In genomic region chr1:15892857-15893599, GRCh38 we compare ENCODE assay signal across 8 cellular contexts. TPM values are rescaled to one million over a fixed set of nuclear protein-coding genes. Genes with fewer than 3 reads are reported as not detected.
DNase-seq lines count a peak whose midpoint lies in the region; ATAC-seq and TF ChIP-seq lines count a peak whose summit lies in the region.
"Not testable (repeated sequence)": the region's sequence is repeated elsewhere in the genome, so short reads cannot be mapped to it uniquely, and the experiment has no call there.

No MANE protein-coding gene starts in this region.

- not testable (repeated sequence) for H3K9me3 ChIP-seq in PC-3 (ENCODE audit: low read length); mesodermal cell (ENCODE audit: control insufficient read depth, low read length)

- H3K79me2 ChIP-seq in PC-3 (ENCODE audit: low read length), result peaks cover 100% of the 10 kb centered on the region

- H3K4me1 Mint-ChIP-seq in HFFc6 (ENCODE audit: low read depth), result peaks cover 38% of the 10 kb centered on the region
- peaks cover 22% of the 10 kb centered on the region for H3K4me1 Mint-ChIP-seq in activated CD8-positive, alpha-beta T cell treated with anti-CD3 and anti-CD28 coated beads, Interleukin-2, amount 10 ng/mL, durations not matched to agents 7 days and 5 days (ENCODE audit: low read depth)
- H3K4me1 Mint-ChIP-seq in chondrocyte (ENCODE audit: low read depth), result peaks cover 39% of the 10 kb centered on the region
- peaks cover 31% of the 10 kb centered on the region for H3K4me1 Mint-ChIP-seq in stimulated activated effector memory CD8-positive, alpha-beta T cell treated with anti-CD3 and anti-CD28 coated beads, Interleukin-12 subunit alpha, Interleukin-12 subunit beta, amount 100 ng/mL, for 72 hours

- peaks cover 22% of the 10 kb centered on the region for H3K36me3 Mint-ChIP-seq in HFFc6 (ENCODE audit: low read depth)
- peaks cover 33% of the 10 kb centered on the region for H3K36me3 Mint-ChIP-seq in activated CD8-positive, alpha-beta T cell treated with anti-CD3 and anti-CD28 coated beads, Interleukin-2, amount 10 ng/mL, durations not matched to agents 7 days and 5 days (ENCODE audit: low read depth)
- H3K36me3 Mint-ChIP-seq in chondrocyte (ENCODE audit: low read depth), result not testable (repeated sequence)
- H3K36me3 Mint-ChIP-seq in stimulated activated effector memory CD8-positive, alpha-beta T cell treated with anti-CD3 and anti-CD28 coated beads, Interleukin-12 subunit alpha, Interleukin-12 subunit beta, amount 100 ng/mL, for 72 hours, result peaks cover 81% of the 10 kb centered on the region

- peak overlapping the region; percentile 97 for H3K27ac Mint-ChIP-seq in HFFc6
- peak overlapping the region; percentile 30 for H3K27ac Mint-ChIP-seq in activated CD8-positive, alpha-beta T cell treated with anti-CD3 and anti-CD28 coated beads, Interleukin-2, amount 10 ng/mL, durations not matched to agents 7 days and 5 days
- peak overlapping the region; percentile 82 for H3K27ac Mint-ChIP-seq in chondrocyte (ENCODE audit: unreplicated experiment)
- H3K27ac Mint-ChIP-seq in stimulated activated effector memory CD8-positive, alpha-beta T cell treated with anti-CD3 and anti-CD28 coated beads, Interleukin-12 subunit alpha, Interleukin-12 subunit beta, amount 100 ng/mL, for 72 hours, result peak overlapping the region; percentile 81

- 90 to 91% methylated on average over 1 to 2 of the region's 6 CpGs for WGBS in mesodermal cell (ENCODE audit: insufficient coverage in 2 of 2), 2 experiments

- not testable (repeated sequence) for H3K27me3 Mint-ChIP-seq in HFFc6 (ENCODE audit: insufficient read depth); activated CD8-positive, alpha-beta T cell treated with anti-CD3 and anti-CD28 coated beads, Interleukin-2, amount 10 ng/mL, durations not matched to agents 7 days and 5 days (ENCODE audit: low read depth); chondrocyte (ENCODE audit: low read depth)

- H4K20me1 ChIP-seq in PC-3 (ENCODE audit: low read length), result not testable (repeated sequence)

- H3K4me3 Mint-ChIP-seq in HFFc6, result peak overlapping the region; percentile 33
- not testable (repeated sequence) for H3K4me3 Mint-ChIP-seq in activated CD8-positive, alpha-beta T cell treated with anti-CD3 and anti-CD28 coated beads, Interleukin-2, amount 10 ng/mL, durations not matched to agents 7 days and 5 days; chondrocyte (ENCODE audit: unreplicated experiment); stimulated activated effector memory CD8-positive, alpha-beta T cell treated with anti-CD3 and anti-CD28 coated beads, Interleukin-12 subunit alpha, Interleukin-12 subunit beta, amount 100 ng/mL, for 72 hours

- H3K27me3 ChIP-seq in PC-3 (ENCODE audit: low read length), result not testable (repeated sequence)

- peak overlapping the region; percentile 72 for H2AFZ ChIP-seq in PC-3 (ENCODE audit: low read length)

- peak overlapping the region; percentile 26 for H3K4me2 ChIP-seq in PC-3 (ENCODE audit: low read length)

- H3K4me3 ChIP-seq in PC-3 (ENCODE audit: low read length); foreskin fibroblast (ENCODE audit: low read depth in 1 of 2, low read length in 2 of 2); mesodermal cell (ENCODE audit: extremely low read depth, insufficient read depth, low read length, poor library complexity, severe bottlenecking): not testable (repeated sequence)

- CTCF ChIA-PET in PC-3 (lab: Charles Lee), result not testable (repeated sequence)
- CTCF ChIA-PET in activated CD8-positive, alpha-beta T cell treated with anti-CD3 and anti-CD28 coated beads, Interleukin-2, amount 10 ng/mL, durations not matched to agents 7 days and 5 days (lab: Charles Lee), result interaction anchor here (1.1 kb wide), 1 partner anchor 101 kb away, joined by 4 read pairs; no protein-coding TSS in a partner anchor

- DNase-seq in AG09319 (ENCODE audit: extremely low read depth, low read depth) (peak; percentile 56), HFFc6 (peak; percentile 84), PC-3 (peak; percentile 62), foreskin fibroblast (peak; percentile 35 to 69)
- DNase-seq in activated CD8-positive, alpha-beta T cell treated with anti-CD3 and anti-CD28 coated beads, Interleukin-2, amount 10 ng/mL, durations not matched to agents 7 days and 5 days; chondrocyte (ENCODE audit: low spot score); stimulated activated effector memory CD8-positive, alpha-beta T cell treated with anti-CD3 and anti-CD28 coated beads, Interleukin-12 subunit alpha, Interleukin-12 subunit beta, amount 100 ng/mL, for 72 hours (ENCODE audit: low spot score in 2 of 2): not testable (repeated sequence)

- H3K9me2 ChIP-seq in PC-3 (replicated peaks; ENCODE audit: low read length), result not testable (repeated sequence)

- not testable (repeated sequence) for TF ChIP-seq CTCF in AG09319 (IDR thresholded peaks at IDR 0.05; ENCODE audit: low read depth, low read length); HFFc6 (IDR thresholded peaks at IDR 0.05); PC-3 (conservative IDR thresholded peaks at IDR 0.05; ENCODE audit: low read depth, low read length); chondrocyte (IDR thresholded peaks at IDR 0.05); foreskin fibroblast (IDR thresholded peaks at IDR 0.05; ENCODE audit: low read depth, low read length)

- not testable (repeated sequence) for H3F3A ChIP-seq in PC-3 (ENCODE audit: low read length, unreplicated experiment)

- not testable (repeated sequence) for BruUV-seq in PC-3 (replicated peaks; lab: Mats Ljungman, UMichigan)

- H3K9me3 Mint-ChIP-seq in HFFc6; activated CD8-positive, alpha-beta T cell treated with anti-CD3 and anti-CD28 coated beads, Interleukin-2, amount 10 ng/mL, durations not matched to agents 7 days and 5 days (ENCODE audit: insufficient read depth); chondrocyte (ENCODE audit: low read depth); stimulated activated effector memory CD8-positive, alpha-beta T cell treated with anti-CD3 and anti-CD28 coated beads, Interleukin-12 subunit alpha, Interleukin-12 subunit beta, amount 100 ng/mL, for 72 hours: not testable (repeated sequence)

- H3K36me3 ChIP-seq in PC-3 (ENCODE audit: low read depth, low read length), result not testable (repeated sequence)
- peaks cover 36% of the 10 kb centered on the region for H3K36me3 ChIP-seq in mesodermal cell (ENCODE audit: control insufficient read depth, insufficient read depth, low read length)

- ATAC-seq in PC-3, result peak; percentile 84
- ATAC-seq in activated CD8-positive, alpha-beta T cell treated with anti-CD3 and anti-CD28 coated beads, Interleukin-2, amount 10 ng/mL, durations not matched to agents 7 days and 5 days; stimulated activated effector memory CD8-positive, alpha-beta T cell treated with anti-CD3 and anti-CD28 coated beads, Interleukin-12 subunit alpha, Interleukin-12 subunit beta, amount 100 ng/mL, for 72 hours: not testable (repeated sequence)

- POLR2A ChIA-PET in PC-3 (lab: Charles Lee; ENCODE audit: unreplicated experiment), result interaction anchor here (0.8 to 0.9 kb wide), 2 partner anchors 83 to 98 kb away, joined by 4 read pairs; partner anchors contain the start of gene ZBTB17
- POLR2A ChIA-PET in activated CD8-positive, alpha-beta T cell treated with anti-CD3 and anti-CD28 coated beads, Interleukin-2, amount 10 ng/mL, durations not matched to agents 7 days and 5 days (lab: Charles Lee), result not testable (repeated sequence)

- H3K27ac ChIP-seq in PC-3 (ENCODE audit: low read length), result peak overlapping the region; percentile 97
- H3K27ac ChIP-seq in mesodermal cell (ENCODE audit: low read depth, low read length, severe bottlenecking), result peak overlapping the region; percentile 46

- peaks cover 18% of the 10 kb centered on the region for H3K4me1 ChIP-seq in PC-3 (ENCODE audit: insufficient read depth, low read length)
- not testable (repeated sequence) for H3K4me1 ChIP-seq in mesodermal cell (ENCODE audit: control insufficient read depth, insufficient read depth, low read length, poor library complexity, severe bottlenecking)

- intact Hi-C loops in PC-3 (cut with micrococcal nuclease), result not testable (repeated sequence)

- H3K9ac ChIP-seq in PC-3 (ENCODE audit: low read length), result peak overlapping the region; percentile 73

RNA-seq across cellular contexts. Expression of gene SPEN, which starts 45.5 kb away (rescaled TPM):
- 10 to 100 TPM; 25.7 to 30.2 (median 27.6) TPM for total RNA-seq in HFFc6 (2021; fragmentation: NEBNext Ultra II Directional; extraction: Animal tissue kit (Norgen Biotek cat#: 25700))
- 26.7 and 35.7 TPM in 2 replicates for total RNA-seq in PC-3 (2014; rRNA removed)
- total RNA-seq in activated CD8-positive, alpha-beta T cell treated with anti-CD3 and anti-CD28 coated beads, Interleukin-2, amount 10 ng/mL, durations not matched to agents 7 days and 5 days, result 10 to 100 TPM; 65.0 to 66.3 TPM
- 38.4 to 49.7 TPM (median 39.4 TPM) in 3 replicates for total RNA-seq in chondrocyte
- 37.2 TPM for polyA plus RNA-seq in mesodermal cell (2013, experiment 1 of 2)
- polyA plus RNA-seq in mesodermal cell (2013, experiment 2 of 2), result 28.1 TPM

Comparison
In these comparisons a context has a peak if more than half of its experiments do, and no peak if none do; other contexts are left out.
1. H3K27ac Mint-ChIP-seq: peak in every context shown above with its lines; median percentile 97 in HFFc6; 82 in chondrocyte; 81 in stimulated activated effector memory CD8-positive, alpha-beta T cell treated with anti-CD3 and anti-CD28 coated beads, Interleukin-12 subunit alpha, Interleukin-12 subunit beta, amount 100 ng/mL, for 72 hours; 30 in activated CD8-positive, alpha-beta T cell treated with anti-CD3 and anti-CD28 coated beads, Interleukin-2, amount 10 ng/mL, durations not matched to agents 7 days and 5 days.